In genomic region chr3:117454236-117454635, GRCh38 we compare ENCODE assay signal across 19 cellular contexts.
DNase-seq lines count a peak whose midpoint lies in the region; ATAC-seq and TF ChIP-seq lines count a peak whose summit lies in the region.
"Had no signal": no experiment of that assay in that cellular context is flagged by ENCODE, and none has a peak within 500 bp of the region (broad histone marks: within the 10 kb centered on the region; RNA-seq: fewer than 3 reads in every experiment).

No MANE protein-coding gene starts in this region.

- no peak for TF ChIP-seq POLR2A in lower leg skin (IDR thresholded peaks at IDR 0.05)

- H3K27me3 Mint-ChIP-seq in activated T-helper 17 cell treated with anti-CD3 and anti-CD28 coated beads, Interleukin-2, amount 50 U/mL, for 72 hours, result no peaks in the 10 kb centered on the region
- H3K27me3 Mint-ChIP-seq: activated naive CD8-positive, alpha-beta T cell treated with anti-CD3 and anti-CD28 coated beads, Interleukin-2, amount 50 U/mL, for 24 hours; CD8-positive, alpha-beta memory T cell had no signal

- DNase-seq in DMS 273 (lab: John Stamatoyannopoulos, UW; ENCODE audit: unreplicated experiment), result peak; percentile 68
- no peak for DNase-seq in DMS 273 treated with DMSO at 0.1 percent for 48 hours (lab: John Stamatoyannopoulos, UW)
- peak; percentile 11 for DNase-seq in NCI-H510A (lab: John Stamatoyannopoulos, UW)
- DNase-seq in iPS-NIHi7 (ENCODE audit: extremely low spot score), result peak; percentile 19
- no peak for DNase-seq in AG20443 (ENCODE audit: low spot score)
- DNase-seq in lower leg skin (ENCODE audit: low spot score in 2 of 2), result no peak
- DNase-seq: activated naive CD8-positive, alpha-beta T cell treated with anti-CD3 and anti-CD28 coated beads, Interleukin-2, amount 50 U/mL, for 24 hours; activated T-cell treated with anti-CD3 and anti-CD28 coated beads, Interleukin-2, amount 50 U/mL, for 72 hours; caudate nucleus; CD8-positive, alpha-beta memory T cell; foreskin melanocyte; H9; IMR-90; NCI-H1048; SHP77; T1000 had no signal

- 60 to 63% methylated on average over 2 of the region's 2 CpGs for WGBS in lower leg skin, 2 donors

- H3K4me1 Mint-ChIP-seq in activated T-helper 17 cell treated with anti-CD3 and anti-CD28 coated beads, Interleukin-2, amount 50 U/mL, for 72 hours, result no peaks in the 10 kb centered on the region
- H3K4me1 Mint-ChIP-seq: activated naive CD8-positive, alpha-beta T cell treated with anti-CD3 and anti-CD28 coated beads, Interleukin-2, amount 50 U/mL, for 24 hours; CD8-positive, alpha-beta memory T cell; H9; nephron had no signal

- no peak for TF ChIP-seq CTCF in lower leg skin (IDR thresholded peaks at IDR 0.05)

- H3K4me3 ChIP-seq in lower leg skin (ENCODE audit: low read depth, poor library complexity, severe bottlenecking), result no peak overlapping the region

- H3K9me3 Mint-ChIP-seq in activated T-helper 17 cell treated with anti-CD3 and anti-CD28 coated beads, Interleukin-2, amount 50 U/mL, for 72 hours, result no peaks in the 10 kb centered on the region
- H3K9me3 Mint-ChIP-seq: activated naive CD8-positive, alpha-beta T cell treated with anti-CD3 and anti-CD28 coated beads, Interleukin-2, amount 50 U/mL, for 24 hours; H9; nephron had no signal

- ATAC-seq in GM21528 (IDR thresholded peaks at IDR 0.05; ENCODE audit: low FRiP score, unreplicated experiment), result peak; percentile 64
- no peak for ATAC-seq in activated T-helper 17 cell treated with anti-CD3 and anti-CD28 coated beads, Interleukin-2, amount 50 U/mL, for 72 hours (replicated peaks)
- ATAC-seq: activated naive CD8-positive, alpha-beta T cell treated with anti-CD3 and anti-CD28 coated beads, Interleukin-2, amount 50 U/mL, for 24 hours; activated T-cell treated with anti-CD3 and anti-CD28 coated beads, Interleukin-2, amount 50 U/mL, for 72 hours had no signal

- no peak overlapping the region for H3K27ac Mint-ChIP-seq in activated T-helper 17 cell treated with anti-CD3 and anti-CD28 coated beads, Interleukin-2, amount 50 U/mL, for 72 hours
- H3K27ac Mint-ChIP-seq: activated naive CD8-positive, alpha-beta T cell treated with anti-CD3 and anti-CD28 coated beads, Interleukin-2, amount 50 U/mL, for 24 hours; activated T-cell treated with anti-CD3 and anti-CD28 coated beads, Interleukin-2, amount 50 U/mL, for 72 hours; CD8-positive, alpha-beta memory T cell; H9; nephron had no signal

- no peaks in the 10 kb centered on the region for H3K36me3 Mint-ChIP-seq in activated T-helper 17 cell treated with anti-CD3 and anti-CD28 coated beads, Interleukin-2, amount 50 U/mL, for 72 hours (ENCODE audit: low read depth)
- H3K36me3 Mint-ChIP-seq: CD8-positive, alpha-beta memory T cell had no signal

- H3K4me3 Mint-ChIP-seq in activated T-helper 17 cell treated with anti-CD3 and anti-CD28 coated beads, Interleukin-2, amount 50 U/mL, for 72 hours, result no peak overlapping the region
- H3K4me3 Mint-ChIP-seq: activated naive CD8-positive, alpha-beta T cell treated with anti-CD3 and anti-CD28 coated beads, Interleukin-2, amount 50 U/mL, for 24 hours; activated T-cell treated with anti-CD3 and anti-CD28 coated beads, Interleukin-2, amount 50 U/mL, for 72 hours; CD8-positive, alpha-beta memory T cell; H9; nephron had no signal

- intact Hi-C loops in lower leg skin (cut with DNase I; ENCODE audit: low total_unique reads), result no loop called here

Comparison
In these comparisons a context has a peak if more than half of its experiments do, and no peak if none do; other contexts are left out.
1. DNase-seq: peak in DMS 273 (single experiment), NCI-H510A (single experiment) and iPS-NIHi7 (single experiment); none in DMS 273 treated with DMSO at 0.1 percent for 48 hours (single experiment), AG20443 (single experiment) and lower leg skin (0 of 2).